ENCODE assay signal across 11 cellular contexts in the genomic region with DNA sequence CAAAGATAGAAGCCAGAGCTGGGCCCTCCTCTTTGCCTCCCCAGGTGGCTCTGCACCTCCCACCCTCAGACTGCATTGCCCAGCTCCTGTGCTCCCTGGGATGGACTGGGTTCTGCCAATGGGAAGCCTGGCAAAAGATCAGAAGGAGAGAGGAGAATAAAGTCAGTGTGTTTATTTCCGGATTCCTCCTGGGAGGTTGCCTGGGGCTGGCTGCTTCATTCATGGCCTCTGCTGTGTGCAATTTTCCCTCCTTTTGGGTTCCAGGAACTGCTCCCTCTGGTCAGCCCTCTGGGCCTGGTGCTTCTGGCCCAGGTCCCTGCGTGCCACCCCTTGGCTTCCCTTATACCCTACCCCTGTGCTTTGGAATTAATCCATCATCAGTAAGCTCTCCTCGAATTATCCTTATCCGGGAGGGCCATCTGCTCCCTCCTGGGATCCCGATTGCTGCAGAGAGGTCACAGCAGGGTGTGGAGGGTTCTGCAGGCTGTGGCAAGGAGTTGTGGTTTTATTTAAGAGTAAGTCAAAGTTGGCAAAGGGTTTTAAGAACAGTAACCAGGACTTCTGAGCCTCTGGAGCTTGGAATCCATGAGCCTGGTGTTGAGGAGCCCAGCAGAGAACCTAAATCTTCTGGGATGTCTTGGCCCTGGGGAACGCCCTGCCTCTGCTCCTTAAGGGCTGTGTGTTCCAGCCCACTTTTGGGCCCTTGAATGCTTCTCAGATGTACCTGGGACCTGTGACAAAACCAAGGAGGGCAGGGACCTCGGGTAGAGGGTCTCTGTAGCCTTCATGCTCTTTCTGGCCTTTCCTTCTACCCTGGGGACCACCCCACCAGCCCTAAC. TPM values are rescaled to one million over a fixed set of nuclear protein-coding genes. Genes with fewer than 3 reads are reported as not detected.
A peak's percentile ranks its signal among the peaks of the same experiment; 100 is the strongest.
DNase-seq lines count a peak whose midpoint lies in the region; ATAC-seq, FAIRE-seq and TF ChIP-seq lines count a peak whose summit lies in the region.
"Had no signal": no experiment of that assay in that cellular context is flagged by ENCODE, and none has a peak within 500 bp of the region (broad histone marks: within the 10 kb centered on the region; RNA-seq: fewer than 3 reads in every experiment).

No MANE protein-coding gene starts in this region.

- no peaks in the 10 kb centered on the region for H3K27me3 ChIP-seq in body of pancreas
- H3K27me3 ChIP-seq in dorsolateral prefrontal cortex, result no peaks in the 10 kb centered on the region

- H3K9me3 ChIP-seq in body of pancreas, result no peaks in the 10 kb centered on the region

- TF ChIP-seq POLR2A in body of pancreas (IDR thresholded peaks at IDR 0.05), result no peak

- ATAC-seq in body of pancreas, result peak; percentile 69
- no peak for ATAC-seq in HG03175 (IDR thresholded peaks at IDR 0.05; ENCODE audit: unreplicated experiment)

- H3K4me3 ChIP-seq in body of pancreas (no peak overlapping the region), dorsolateral prefrontal cortex (no peak overlapping the region)

- no peak for FAIRE-seq in urothelium cell line (lab: Jason Lieb, UNC)

- intact Hi-C loops in body of pancreas (cut with DNase I) (no loop called here), dorsolateral prefrontal cortex (cut with DNase I) (no loop called here)

- H3K27ac ChIP-seq in body of pancreas (peak overlapping the region in 3 of 4 donors; percentile 32 to 59 (median 58)), dorsolateral prefrontal cortex (no peak overlapping the region)

- no peaks in the 10 kb centered on the region for H3K36me3 ChIP-seq in body of pancreas (replicated peaks in 1 of 2; ENCODE audit: insufficient read depth in 1 of 2, low read depth in 2 of 2)

- DNase-seq in NCI-H1417 (lab: John Stamatoyannopoulos, UW), result peak in 2 of 3 experiments; percentile 3
- DNase-seq in NCI-H1417 treated with DMSO at 0.1 percent for 48 hours (lab: John Stamatoyannopoulos, UW), result no peak
- DNase-seq in body of pancreas, result peak in 3 of 4 donors; percentile 36 to 43 (median 39)
- peak; percentile 29 for DNase-seq in hepatic stellate cell (ENCODE audit: low spot score)
- DNase-seq in urothelium cell line (ENCODE audit: low spot score), result peak; percentile 39
- no peak for DNase-seq in dorsolateral prefrontal cortex
- DNase-seq in T-helper 1 cell, result no peak
- DNase-seq: 8988T; NCI-H1105 treated with DMSO at 0.1 percent for 48 hours; stimulated activated CD4-positive, alpha-beta T cell treated with anti-CD3 and anti-CD28 coated beads, Interleukin-2, amount 100 ng/mL, for 24 hours had no signal

- WGBS in body of pancreas, 2 donors, result 45 to 46% methylated on average over 7 of the region's 7 CpGs

- H3K4me1 ChIP-seq in body of pancreas, result peaks cover 10% of the 10 kb centered on the region

- no peak for TF ChIP-seq CTCF in body of pancreas (IDR thresholded peaks at IDR 0.05)
- no peak for TF ChIP-seq CTCF in dorsolateral prefrontal cortex (IDR thresholded peaks at IDR 0.05 in 54 of 56, conservative IDR thresholded peaks at IDR 0.05 in 2 of 56; ENCODE audit: low read depth in 1 of 56, partially characterized antibody in 56 of 56)

RNA-seq across cellular contexts. Expression of gene MMP2, which starts 8.2 kb away (rescaled TPM):
- total RNA-seq in body of pancreas (10 to 100 TPM; 58.7 to 76.0 TPM), dorsolateral prefrontal cortex (10 to 100 TPM in 6 of 120 experiments, 1 to 10 TPM in 114; 1.1 to 13.3 (median 4.3) TPM)

RNA-seq across cellular contexts. Expression of gene LPCAT2, which starts 38.1 kb away (rescaled TPM):
- total RNA-seq in body of pancreas (1 to 10 TPM; 3.3 to 9.1 TPM), dorsolateral prefrontal cortex (10 to 100 TPM in 88 of 120 experiments, 1 to 10 TPM in 32; 3.1 to 28.7 (median 11.7) TPM)

Comparison
In these comparisons a context has a peak if more than half of its experiments do, and no peak if none do; other contexts are left out.
1. DNase-seq: peak in NCI-H1417 (2 of 3), body of pancreas (3 of 4), hepatic stellate cell (single experiment) and urothelium cell line (single experiment); none in NCI-H1417 treated with DMSO at 0.1 percent for 48 hours (single experiment), dorsolateral prefrontal cortex (0 of 10) and T-helper 1 cell (0 of 5).
2. H3K27ac ChIP-seq: peak in body of pancreas (3 of 4); none in dorsolateral prefrontal cortex (0 of 59).
3. RNA of gene MMP2, which starts 8.2 kb away (total RNA-seq): 58.7 to 76.0 TPM in body of pancreas; 1.1 to 13.3 TPM in dorsolateral prefrontal cortex; every median in the first group is over 4 times any median in the second.